Comparison of ENCODE assay signal across 27 cellular contexts in the genomic region with DNA sequence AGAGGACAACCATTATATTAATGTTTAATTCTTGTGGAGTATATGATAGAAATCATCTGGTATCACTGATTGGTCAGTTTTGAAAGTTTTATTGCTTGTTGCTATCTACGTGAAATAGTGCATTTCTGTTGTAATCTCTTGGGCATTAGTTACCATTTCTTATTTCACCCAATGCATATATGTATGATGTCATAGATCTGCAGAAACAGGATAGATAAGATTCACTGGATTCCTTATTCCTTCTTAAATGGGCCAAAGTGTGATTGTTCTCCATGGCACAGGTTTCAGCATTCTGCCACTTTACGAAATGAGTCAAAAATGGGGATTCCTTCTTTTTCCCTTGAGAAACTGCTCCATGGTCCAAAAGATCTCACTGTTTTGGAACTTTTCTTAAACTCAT.
"Had no signal": no experiment of that assay in that cellular context is flagged by ENCODE, and none has a peak within 500 bp of the region (broad histone marks: within the 10 kb centered on the region; RNA-seq: fewer than 3 reads in every experiment).

No MANE protein-coding gene starts in this region.

- H3K27me3 Mint-ChIP-seq: stimulated activated memory B cell treated with anti-CD40 and anti-IgM and Interleukin-4, amounts not matched to agents 10 μg/mL and 1 μg/mL and 100 μg/mL, for 72 hours; stimulated activated naive CD8-positive, alpha-beta T cell treated with anti-CD3 and anti-CD28 coated beads, Interleukin-15, amount 100 ng/mL, for 72 hours; stimulated activated naive CD8-positive, alpha-beta T cell treated with anti-CD3 and anti-CD28 coated beads, Interleukin-15, Interleukin-2, amounts not matched to agents 100 ng/mL and 50 ng/mL, for 24 hours; type B pancreatic cell had no signal

- ATAC-seq: stimulated activated effector memory CD8-positive, alpha-beta T cell treated with anti-CD3 and anti-CD28 coated beads, Interleukin-12 subunit alpha, Interleukin-12 subunit beta, amount 100 ng/mL, for 72 hours; stimulated activated memory B cell treated with anti-CD40 and anti-IgM and Interleukin-4, amounts not matched to agents 10 μg/mL and 1 μg/mL and 100 μg/mL, for 72 hours; stimulated activated naive CD8-positive, alpha-beta T cell treated with anti-CD3 and anti-CD28 coated beads, Interleukin-15, amount 100 ng/mL, for 72 hours; stimulated activated naive CD8-positive, alpha-beta T cell treated with anti-CD3 and anti-CD28 coated beads, Interleukin-15, Interleukin-2, amounts not matched to agents 100 U/mL and 50 U/mL, for 24 hours; upper lobe of right lung had no signal

- DNase-seq: stimulated activated CD4-positive, alpha-beta T cell treated with anti-CD3 and anti-CD28 coated beads, Interleukin-2, amount 100 ng/mL, for 48 hours; stimulated activated CD4-positive, alpha-beta T cell treated with anti-CD3 and anti-CD28 coated beads, Interleukin-4, amount 100 ng/mL, for 1 hour; stimulated activated CD4-positive, alpha-beta T cell treated with anti-CD3 and anti-CD28 coated beads, Interleukin-4, amount 100 ng/mL, for 24 hours; stimulated activated CD4-positive, alpha-beta T cell treated with anti-CD3 and anti-CD28 coated beads, Interleukin-4, amount 100 ng/mL, for 4 hours; stimulated activated CD8-positive, alpha-beta memory T cell treated with anti-CD3 and anti-CD28 coated beads, Interleukin-4, amount 100 ng/mL, for 48 hours; stimulated activated naive CD4-positive, alpha-beta T cell; stimulated activated naive CD4-positive, alpha-beta T cell treated with Interleukin-2 at 50 U/mL for 16 hours; stimulated activated naive CD8-positive, alpha-beta T cell treated with anti-CD3 and anti-CD28 coated beads, Interleukin-15, amount 100 ng/mL, for 72 hours; stimulated activated naive CD8-positive, alpha-beta T cell treated with anti-CD3 and anti-CD28 coated beads, Interleukin-15, Interleukin-2, amounts not matched to agents 100 U/mL and 50 U/mL, for 24 hours; stomach; substantia nigra; testis; thyroid gland; tibial artery; transverse colon; upper lobe of left lung; upper lobe of right lung; uterus had no signal

- H3K9me3 ChIP-seq: stomach, suprapubic skin, testis, thoracic aorta, thyroid gland, tibial artery, tibial nerve, transverse colon, upper lobe of left lung, upper lobe of right lung, uterus, vagina had no signal

- H3K4me3 Mint-ChIP-seq: stimulated activated effector memory CD8-positive, alpha-beta T cell treated with anti-CD3 and anti-CD28 coated beads, Interleukin-12 subunit alpha, Interleukin-12 subunit beta, amount 100 ng/mL, for 72 hours; stimulated activated memory B cell treated with anti-CD40 and anti-IgM and Interleukin-4, amounts not matched to agents 10 μg/mL and 1 μg/mL and 100 μg/mL, for 72 hours; stimulated activated naive CD8-positive, alpha-beta T cell treated with anti-CD3 and anti-CD28 coated beads, Interleukin-15, amount 100 ng/mL, for 72 hours; stimulated activated naive CD8-positive, alpha-beta T cell treated with anti-CD3 and anti-CD28 coated beads, Interleukin-15, Interleukin-2, amounts not matched to agents 100 ng/mL and 50 ng/mL, for 24 hours; type B pancreatic cell had no signal

- H3K27me3 ChIP-seq: stomach, suprapubic skin, testis, thyroid gland, tibial artery, tibial nerve, transverse colon, upper lobe of left lung, upper lobe of right lung, uterus, vagina had no signal

- H3K9me3 Mint-ChIP-seq: stimulated activated effector memory CD8-positive, alpha-beta T cell treated with anti-CD3 and anti-CD28 coated beads, Interleukin-12 subunit alpha, Interleukin-12 subunit beta, amount 100 ng/mL, for 72 hours; stimulated activated memory B cell treated with anti-CD40 and anti-IgM and Interleukin-4, amounts not matched to agents 10 μg/mL and 1 μg/mL and 100 μg/mL, for 72 hours; stimulated activated naive CD8-positive, alpha-beta T cell treated with anti-CD3 and anti-CD28 coated beads, Interleukin-15, amount 100 ng/mL, for 72 hours; stimulated activated naive CD8-positive, alpha-beta T cell treated with anti-CD3 and anti-CD28 coated beads, Interleukin-15, Interleukin-2, amounts not matched to agents 100 ng/mL and 50 ng/mL, for 24 hours; type B pancreatic cell had no signal

- H3K4me3 ChIP-seq: stomach, suprapubic skin, testis, thoracic aorta, thyroid gland, tibial artery, tibial nerve, transverse colon, upper lobe of left lung, upper lobe of right lung, uterus, vagina had no signal

- H3K27ac ChIP-seq: stomach, suprapubic skin, testis, thoracic aorta, thyroid gland, tibial artery, tibial nerve, transverse colon, upper lobe of left lung, upper lobe of right lung, uterus, vagina had no signal

- H3K36me3 ChIP-seq: stomach, suprapubic skin, thoracic aorta, thyroid gland, tibial artery, tibial nerve, transverse colon, upper lobe of left lung, upper lobe of right lung, uterus, vagina had no signal

- H3K4me1 ChIP-seq: testis, upper lobe of right lung, uterus, vagina had no signal

- FAIRE-seq: urothelium cell line had no signal

- H3K36me3 Mint-ChIP-seq: stimulated activated effector memory CD8-positive, alpha-beta T cell treated with anti-CD3 and anti-CD28 coated beads, Interleukin-12 subunit alpha, Interleukin-12 subunit beta, amount 100 ng/mL, for 72 hours had no signal

- H3K27ac Mint-ChIP-seq: stimulated activated effector memory CD8-positive, alpha-beta T cell treated with anti-CD3 and anti-CD28 coated beads, Interleukin-12 subunit alpha, Interleukin-12 subunit beta, amount 100 ng/mL, for 72 hours; stimulated activated memory B cell treated with anti-CD40 and anti-IgM and Interleukin-4, amounts not matched to agents 10 μg/mL and 1 μg/mL and 100 μg/mL, for 72 hours; stimulated activated naive CD8-positive, alpha-beta T cell treated with anti-CD3 and anti-CD28 coated beads, Interleukin-15, amount 100 ng/mL, for 72 hours; stimulated activated naive CD8-positive, alpha-beta T cell treated with anti-CD3 and anti-CD28 coated beads, Interleukin-15, Interleukin-2, amounts not matched to agents 100 ng/mL and 50 ng/mL, for 24 hours; type B pancreatic cell had no signal
